ENCODE assay signal across 17 cellular contexts in genomic region chr1:234529095-234529494, GRCh38. TPM values are rescaled to one million over a fixed set of nuclear protein-coding genes. Genes with fewer than 3 reads are reported as not detected.
DNase-seq lines count a peak whose midpoint lies in the region; ATAC-seq and TF ChIP-seq lines count a peak whose summit lies in the region.
"Had no signal": no experiment of that assay in that cellular context is flagged by ENCODE, and none has a peak within 500 bp of the region (broad histone marks: within the 10 kb centered on the region; RNA-seq: fewer than 3 reads in every experiment).

No MANE protein-coding gene starts in this region.

- no peak overlapping the region for H3K4me2 ChIP-seq in OCI-LY7 (ENCODE audit: low read length)

- H3K9me2 ChIP-seq in OCI-LY7 (ENCODE audit: insufficient read depth, low read length), result no peaks in the 10 kb centered on the region

- H3K9me3 ChIP-seq in left ventricle myocardium inferior (replicated peaks) (no peaks in the 10 kb centered on the region), esophagus muscularis mucosa (no peaks in the 10 kb centered on the region), psoas muscle (no peaks in the 10 kb centered on the region), vagina (no peaks in the 10 kb centered on the region), OCI-LY7 (ENCODE audit: low read length) (no peaks in the 10 kb centered on the region)

- no peak for TF ChIP-seq POLR2A in esophagus muscularis mucosa (IDR thresholded peaks at IDR 0.05; ENCODE audit: low read depth)
- TF ChIP-seq POLR2A in vagina (IDR thresholded peaks at IDR 0.05), result no peak

- no peak overlapping the region for H3K4me3 ChIP-seq in left ventricle myocardium inferior
- no peak overlapping the region for H3K4me3 ChIP-seq in esophagus muscularis mucosa
- no peak overlapping the region for H3K4me3 ChIP-seq in psoas muscle
- H3K4me3 ChIP-seq in vagina, result no peak overlapping the region
- no peak overlapping the region for H3K4me3 ChIP-seq in OCI-LY7 (ENCODE audit: low read depth, low read length, poor library complexity, severe bottlenecking)
- H3K4me3 ChIP-seq: GM23248 had no signal

- TF ChIP-seq CTCF in left ventricle myocardium inferior (IDR thresholded peaks at IDR 0.05; ENCODE audit: borderline replicate concordance) (no peak), esophagus muscularis mucosa (IDR thresholded peaks at IDR 0.05) (no peak), psoas muscle (IDR thresholded peaks at IDR 0.05) (no peak), vagina (IDR thresholded peaks at IDR 0.05) (no peak), OCI-LY7 (conservative IDR thresholded peaks at IDR 0.05; ENCODE audit: low read length) (no peak)

- H3K4me1 ChIP-seq in left ventricle myocardium inferior (peaks cover 84% of the 10 kb centered on the region), esophagus muscularis mucosa (peaks cover 68 to 79% (median 72%) of the 10 kb centered on the region in 4 donors), psoas muscle (peaks cover 61% of the 10 kb centered on the region), vagina (peaks cover 53% of the 10 kb centered on the region), OCI-LY7 (ENCODE audit: insufficient read depth, low read length, poor library complexity, severe bottlenecking) (peaks cover 36% of the 10 kb centered on the region)

- peak overlapping the region; percentile 98 for H3K27ac ChIP-seq in left ventricle myocardium inferior (replicated peaks)
- H3K27ac ChIP-seq in esophagus muscularis mucosa (replicated peaks in 1 of 4), result peak overlapping the region; percentile 42 to 99 (median 96)
- peak overlapping the region; percentile 98 for H3K27ac ChIP-seq in psoas muscle
- H3K27ac ChIP-seq in vagina, result peak overlapping the region; percentile 98
- no peak overlapping the region for H3K27ac ChIP-seq in OCI-LY7 (ENCODE audit: low read depth, low read length, poor library complexity, severe bottlenecking)
- H3K27ac ChIP-seq: GM23248 had no signal

- ATAC-seq in left cardiac atrium (no peak), psoas muscle (no peak), GM19023 (IDR thresholded peaks at IDR 0.05; ENCODE audit: unreplicated experiment) (no peak)
- ATAC-seq: SK-N-SH treated with all-trans-retinoic acid at 6 μM for 48 hours had no signal

- DNase-seq in left ventricle myocardium inferior, result no peak
- no peak for DNase-seq in left cardiac atrium
- DNase-seq in esophagus muscularis mucosa (ENCODE audit: extremely low spot score), result no peak
- DNase-seq in psoas muscle, result no peak
- no peak for DNase-seq in vagina (ENCODE audit: extremely low spot score in 2 of 2)
- no peak for DNase-seq in hippocampal formation (lab: John Stamatoyannopoulos, UW)
- DNase-seq in OCI-LY7 (ENCODE audit: low spot score), result no peak
- DNase-seq: activated CD4-positive, alpha-beta T cell treated with anti-CD3 and anti-CD28 coated beads for 1 hour; activated naive CD8-positive, alpha-beta T cell treated with anti-CD3 and anti-CD28 coated beads for 36 hours; CD4-positive, alpha-beta T cell; central memory CD4-positive, alpha-beta T cell; kidney glomerular epithelial cell; NCI-H1417; stimulated activated CD4-positive, alpha-beta T cell treated with anti-CD3 and anti-CD28 coated beads, Interleukin-2, amount 100 ng/mL, for 48 hours had no signal

- CTCF ChIA-PET in OCI-LY7 (lab: Charles Lee; ENCODE audit: unreplicated experiment), result interaction anchor here (0.6 to 1.4 kb wide), 2 partner anchors 19 to 41 kb away, joined by 3 to 4 read pairs; no protein-coding TSS in a partner anchor

- H3K27me3 ChIP-seq in left ventricle myocardium inferior (ENCODE audit: low read depth), result no peaks in the 10 kb centered on the region
- H3K27me3 ChIP-seq in esophagus muscularis mucosa, result no peaks in the 10 kb centered on the region
- H3K27me3 ChIP-seq in psoas muscle (ENCODE audit: insufficient read depth in 3 of 3, low read length in 2 of 3), result no peaks in the 10 kb centered on the region
- H3K27me3 ChIP-seq in vagina, result no peaks in the 10 kb centered on the region

- TF ChIP-seq EP300 in esophagus muscularis mucosa (IDR thresholded peaks at IDR 0.05), result no peak

- H2AFZ ChIP-seq in OCI-LY7 (ENCODE audit: low read length), result no peak overlapping the region
- H2AFZ ChIP-seq: GM23248 had no signal

- POLR2A ChIA-PET in OCI-LY7 (lab: Charles Lee), result interaction anchor here (0.7 to 3.3 kb wide), 10 partner anchors 8 to 482 kb away, joined by 3 to 17 read pairs (median 4); no protein-coding TSS in a partner anchor

- no peaks in the 10 kb centered on the region for H3K36me3 ChIP-seq in left ventricle myocardium inferior
- no peaks in the 10 kb centered on the region for H3K36me3 ChIP-seq in esophagus muscularis mucosa
- no peaks in the 10 kb centered on the region for H3K36me3 ChIP-seq in psoas muscle (ENCODE audit: insufficient read depth in 1 of 2, low read depth in 1 of 2)
- H3K36me3 ChIP-seq in vagina, result no peaks in the 10 kb centered on the region
- no peaks in the 10 kb centered on the region for H3K36me3 ChIP-seq in OCI-LY7 (ENCODE audit: insufficient read depth, low read length)

- no TSS peak for BruUV-seq in OCI-LY7 (replicated peaks; lab: Mats Ljungman, UMichigan)

- 92% methylated on average over 3 of the region's 3 CpGs for WGBS in esophagus muscularis mucosa
- 82 to 94% (median 93%) methylated on average over 3 of the region's 3 CpGs for WGBS in psoas muscle, 3 donors

- H3K79me2 ChIP-seq in OCI-LY7 (ENCODE audit: insufficient read depth, low read depth, low read length), result no peaks in the 10 kb centered on the region

- intact Hi-C loops in left ventricle myocardium inferior (cut with micrococcal nuclease), result no loop called here
- intact Hi-C loops in left cardiac atrium (cut with DNase I), result no loop called here
- intact Hi-C loops in esophagus muscularis mucosa (cut with DNase I), result no loop called here
- intact Hi-C loops in psoas muscle (cut with DNase I), result no loop called here
- intact Hi-C loops in vagina (cut with DNase I), result no loop called here
- intact Hi-C loops in OCI-LY7 (cut with micrococcal nuclease; ENCODE audit: unreplicated experiment), result no loop called here

- H4K20me1 ChIP-seq in OCI-LY7 (ENCODE audit: insufficient read depth, low read length), result no peaks in the 10 kb centered on the region

RNA-seq across cellular contexts. Expression of gene TARBP1, which starts 50.1 kb away (rescaled TPM):
- total RNA-seq in left ventricle myocardium inferior (11.4 TPM), left cardiac atrium (10 to 100 TPM in 1 of 2 donors, 1 to 10 TPM in 1; 9.6 to 10.1 TPM), esophagus muscularis mucosa (10 to 100 TPM in 2 of 4 donors, 1 to 10 TPM in 2; 5.8 to 11.1 (median 9.8) TPM), psoas muscle (10 to 100 TPM in 1 of 4 donors, 1 to 10 TPM in 3; 5.8 to 10.5 (median 9.0) TPM), vagina (20.9 TPM), OCI-LY7 (2022) (49.8 and 61.7 TPM in 2 replicates)
- polyA plus RNA-seq in psoas muscle, result 10 to 100 TPM in 1 of 3 donors, 1 to 10 TPM in 2; 5.8 to 10.4 (median 6.6) TPM
- 30.0 and 30.5 TPM in 2 replicates for total RNA-seq in OCI-LY7 (2014; rRNA removed; shearing (Covaris generic))
